ENCODE assay signal across 15 cellular contexts in genomic region chr1:25011966-25012625, GRCh38.
DNase-seq lines count a peak whose midpoint lies in the region; ATAC-seq and TF ChIP-seq lines count a peak whose summit lies in the region.
"Had no signal": no experiment of that assay in that cellular context is flagged by ENCODE, and none has a peak within 500 bp of the region (broad histone marks: within the 10 kb centered on the region; RNA-seq: fewer than 3 reads in every experiment).

No MANE protein-coding gene starts in this region.

- no peak overlapping the region for H3K27ac ChIP-seq in CD4-positive, alpha-beta T cell (ENCODE audit: low read depth, low read length)
- peak overlapping the region; percentile 27 for H3K27ac ChIP-seq in KOPT-K1 (ENCODE audit: low read depth, low read length, poor library complexity, severe bottlenecking)
- H3K27ac ChIP-seq in CD8-positive, alpha-beta memory T cell (ENCODE audit: low read depth, low read length): no peak overlapping the region
- H3K27ac ChIP-seq: tibial nerve had no signal

- H3K27me3 ChIP-seq in CD4-positive, alpha-beta T cell (ENCODE audit: control insufficient read depth, insufficient read depth, low read length): no peaks in the 10 kb centered on the region
- no peaks in the 10 kb centered on the region for H3K27me3 ChIP-seq in CD8-positive, alpha-beta memory T cell (ENCODE audit: insufficient read depth, low read length, poor library complexity, severe bottlenecking)

- CTCF ChIA-PET in CD4-positive, alpha-beta T cell (lab: Charles Lee): no interaction called here
- CTCF ChIA-PET in CD8-positive, alpha-beta memory T cell (lab: Charles Lee): interaction anchor here (0.7 to 1.3 kb wide), 3 partner anchors 13 to 25 kb away, joined by 3 to 5 read pairs (median 3); no protein-coding TSS in a partner anchor

- H3K4me3 ChIP-seq in CD8-positive, alpha-beta memory T cell (ENCODE audit: low read length): no peak overlapping the region
- H3K4me3 ChIP-seq: tibial nerve had no signal

- no peaks in the 10 kb centered on the region for H3K27me3 Mint-ChIP-seq in CD4-positive, alpha-beta T cell
- H3K27me3 Mint-ChIP-seq in activated T-cell treated with anti-CD3 and anti-CD28 coated beads, Interleukin-2, amount 50 U/mL, for 72 hours (ENCODE audit: low read depth): no peaks in the 10 kb centered on the region
- no peaks in the 10 kb centered on the region for H3K27me3 Mint-ChIP-seq in naive thymus-derived CD8-positive, alpha-beta T cell
- H3K27me3 Mint-ChIP-seq in CD8-positive, alpha-beta memory T cell: peaks cover 0 to 2% of the 10 kb centered on the region in 2 donors

- no peak overlapping the region for H3K4me3 Mint-ChIP-seq in CD4-positive, alpha-beta T cell
- H3K4me3 Mint-ChIP-seq in activated T-cell treated with anti-CD3 and anti-CD28 coated beads, Interleukin-2, amount 50 U/mL, for 72 hours: peak overlapping the region; percentile 6 to 41
- H3K4me3 Mint-ChIP-seq in naive thymus-derived CD8-positive, alpha-beta T cell: peak overlapping the region in 6 of 10 donors; percentile 40 to 69 (median 55)
- peak overlapping the region in 1 of 7 donors; percentile 19 for H3K4me3 Mint-ChIP-seq in CD8-positive, alpha-beta memory T cell
- H3K4me3 Mint-ChIP-seq: naive B cell had no signal

- peaks cover 29% of the 10 kb centered on the region for H3K4me1 ChIP-seq in CD8-positive, alpha-beta memory T cell (ENCODE audit: insufficient read depth, low read length)

- peaks cover 48% of the 10 kb centered on the region for H3K4me1 Mint-ChIP-seq in CD4-positive, alpha-beta T cell (ENCODE audit: low read depth)
- H3K4me1 Mint-ChIP-seq in activated T-cell treated with anti-CD3 and anti-CD28 coated beads, Interleukin-2, amount 50 U/mL, for 72 hours (ENCODE audit: low read depth): peaks cover 52% of the 10 kb centered on the region
- H3K4me1 Mint-ChIP-seq in naive thymus-derived CD8-positive, alpha-beta T cell: peaks cover 21 to 68% (median 59%) of the 10 kb centered on the region in 4 donors
- H3K4me1 Mint-ChIP-seq in CD8-positive, alpha-beta memory T cell: peaks cover 30 to 53% (median 49%) of the 10 kb centered on the region in 3 donors

- peak; percentile 64 for ATAC-seq in CD4-positive, alpha-beta T cell (ENCODE audit: poor library complexity)
- peak; percentile 54 to 64 for ATAC-seq in activated T-cell treated with anti-CD3 and anti-CD28 coated beads, Interleukin-2, amount 50 U/mL, for 72 hours (replicated peaks in 1 of 2)
- peak; percentile 75 to 89 for ATAC-seq in naive thymus-derived CD8-positive, alpha-beta T cell
- ATAC-seq: left ventricle myocardium superior had no signal

- no peaks in the 10 kb centered on the region for H3K9me3 Mint-ChIP-seq in CD4-positive, alpha-beta T cell
- peaks cover 2% of the 10 kb centered on the region in 2 donors for H3K9me3 Mint-ChIP-seq in activated T-cell treated with anti-CD3 and anti-CD28 coated beads, Interleukin-2, amount 50 U/mL, for 72 hours
- no peaks in the 10 kb centered on the region for H3K9me3 Mint-ChIP-seq in naive thymus-derived CD8-positive, alpha-beta T cell
- H3K9me3 Mint-ChIP-seq in CD8-positive, alpha-beta memory T cell: no peaks in the 10 kb centered on the region
- H3K9me3 Mint-ChIP-seq: naive B cell had no signal

- no peaks in the 10 kb centered on the region for H3K9me3 ChIP-seq in CD4-positive, alpha-beta T cell (ENCODE audit: control insufficient read depth, low read length)
- no peaks in the 10 kb centered on the region for H3K9me3 ChIP-seq in KOPT-K1 (ENCODE audit: insufficient read depth, low read length, poor library complexity, severe bottlenecking)
- H3K9me3 ChIP-seq in CD8-positive, alpha-beta memory T cell (ENCODE audit: low read length): no peaks in the 10 kb centered on the region
- H3K9me3 ChIP-seq: tibial nerve had no signal

- no peak for TF ChIP-seq CTCF in CD4-positive, alpha-beta T cell (IDR thresholded peaks at IDR 0.05)

- intact Hi-C loops in CD4-positive, alpha-beta T cell (cut with DNase I, micrococcal nuclease): no loop called here

- H3K36me3 ChIP-seq in KOPT-K1 (ENCODE audit: insufficient read depth, low read length): no peaks in the 10 kb centered on the region
- H3K36me3 ChIP-seq in CD8-positive, alpha-beta memory T cell (ENCODE audit: insufficient read depth, low read length): no peaks in the 10 kb centered on the region
- H3K36me3 ChIP-seq: tibial nerve had no signal

- H3K36me3 Mint-ChIP-seq in CD4-positive, alpha-beta T cell (ENCODE audit: low read depth): no peaks in the 10 kb centered on the region
- peaks cover 1 to 3% of the 10 kb centered on the region in 2 donors for H3K36me3 Mint-ChIP-seq in activated T-cell treated with anti-CD3 and anti-CD28 coated beads, Interleukin-2, amount 50 U/mL, for 72 hours (ENCODE audit: insufficient read depth in 2 of 2)
- H3K36me3 Mint-ChIP-seq in naive thymus-derived CD8-positive, alpha-beta T cell: no peaks in the 10 kb centered on the region
- no peaks in the 10 kb centered on the region for H3K36me3 Mint-ChIP-seq in CD8-positive, alpha-beta memory T cell
- H3K36me3 Mint-ChIP-seq: naive B cell had no signal

- no peak overlapping the region for H3K27ac Mint-ChIP-seq in CD4-positive, alpha-beta T cell
- H3K27ac Mint-ChIP-seq in activated T-cell treated with anti-CD3 and anti-CD28 coated beads, Interleukin-2, amount 50 U/mL, for 72 hours: peak overlapping the region; percentile 6
- H3K27ac Mint-ChIP-seq in naive thymus-derived CD8-positive, alpha-beta T cell: peak overlapping the region; percentile 46 to 93 (median 80)
- H3K27ac Mint-ChIP-seq in CD8-positive, alpha-beta memory T cell: peak overlapping the region in 3 of 8 donors; percentile 50 to 73 (median 55)
- H3K27ac Mint-ChIP-seq: naive B cell had no signal

- no peak for DNase-seq in CD4-positive, alpha-beta T cell
- no peak for DNase-seq in activated T-cell treated with anti-CD3 and anti-CD28 coated beads, Interleukin-2, amount 50 U/mL, for 72 hours
- DNase-seq in naive thymus-derived CD8-positive, alpha-beta T cell: peak in 2 of 10 donors; percentile 45 to 47
- no peak for DNase-seq in CD8-positive, alpha-beta memory T cell
- no peak for DNase-seq in medulla oblongata (ENCODE audit: extremely low spot score)
- DNase-seq in SW 1271 (lab: John Stamatoyannopoulos, UW): no peak
- DNase-seq: activated CD4-positive, CD25-positive, alpha-beta regulatory T cell treated with anti-CD3 and anti-CD28 coated beads, Interleukin-2, amount 50 U/mL, for 72 hours; hypothalamus; left ventricle myocardium superior; naive B cell; OCI-M1; retina; stimulated activated CD4-positive, alpha-beta T cell treated with anti-CD3 and anti-CD28 coated beads, Interleukin-1b, Interleukin-23, amount 100 ng/mL, for 48 hours had no signal

- POLR2A ChIA-PET in CD4-positive, alpha-beta T cell (lab: Charles Lee): interaction anchor here (0.9 to 2.1 kb wide), 3 partner anchors 10 to 38 kb away, joined by 3 to 9 read pairs (median 3); no protein-coding TSS in a partner anchor
- POLR2A ChIA-PET in naive thymus-derived CD8-positive, alpha-beta T cell (lab: Charles Lee): interaction anchor here (0.5 to 9.2 kb wide), 9 partner anchors 10 to 82 kb away, joined by 3 to 130 read pairs (median 4); partner anchors contain the start of gene RUNX3
- POLR2A ChIA-PET in CD8-positive, alpha-beta memory T cell (lab: Charles Lee): interaction anchor here (1.1 kb wide), 1 partner anchor 10 kb away, joined by 3 read pairs; no protein-coding TSS in a partner anchor
